11 cellular contexts compared by ENCODE assay signal in the genomic region with DNA sequence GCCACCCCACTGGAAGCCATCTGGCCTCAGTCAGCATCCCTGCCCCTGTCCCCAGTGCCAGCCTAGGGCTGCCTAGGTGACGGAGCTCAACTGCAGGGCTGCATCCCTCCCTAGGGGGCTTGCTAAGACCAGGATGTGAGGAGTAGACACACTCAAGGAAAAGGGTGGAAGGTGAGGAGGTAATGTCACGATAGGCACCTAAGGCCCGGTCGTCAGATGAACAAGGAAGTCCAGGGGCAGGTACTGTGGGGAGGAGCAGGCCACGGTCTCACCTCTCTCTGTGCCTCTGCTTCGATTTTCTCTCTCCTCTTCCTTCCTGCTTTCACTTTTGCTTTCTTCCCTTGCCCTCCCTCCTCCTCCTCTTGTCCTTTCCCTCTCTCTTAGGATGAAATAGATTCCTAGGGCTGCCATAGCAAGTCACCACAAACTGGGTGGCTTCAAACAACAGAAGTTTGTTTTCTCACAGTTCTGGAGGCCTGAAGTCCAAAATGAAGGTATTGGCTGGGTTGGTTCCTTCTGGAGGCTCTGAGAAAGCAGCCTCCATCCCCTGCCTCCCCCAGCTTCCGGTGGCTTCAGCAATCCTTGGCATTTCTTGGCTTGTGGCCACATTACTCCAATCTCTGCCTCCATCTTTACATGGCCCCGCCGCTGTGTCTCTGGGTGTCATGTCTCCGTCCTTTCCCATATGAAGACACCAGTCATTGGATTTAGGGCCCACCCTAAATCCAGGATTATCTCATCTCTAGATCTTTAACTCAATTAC.
DNase-seq lines count a peak whose midpoint lies in the region; ATAC-seq and TF ChIP-seq lines count a peak whose summit lies in the region.
"Had no signal": no experiment of that assay in that cellular context is flagged by ENCODE, and none has a peak within 500 bp of the region (broad histone marks: within the 10 kb centered on the region; RNA-seq: fewer than 3 reads in every experiment).

No MANE protein-coding gene starts in this region.

- H3K4me1 ChIP-seq in ACC112 (ENCODE audit: control insufficient read depth, insufficient read depth, low read length, unreplicated experiment) (no peaks in the 10 kb centered on the region), smooth muscle cell (ENCODE audit: low read depth) (no peaks in the 10 kb centered on the region)

- peak overlapping the region; percentile 78 for H3K27ac Mint-ChIP-seq in T-helper 17 cell

- H3K4me1 Mint-ChIP-seq in T-helper 17 cell = peaks cover 7% of the 10 kb centered on the region

- DNase-seq in T-helper 17 cell (no peak), germinal center (ENCODE audit: low spot score) (peak; percentile 21), smooth muscle cell (lab: John Stamatoyannopoulos, UW; ENCODE audit: unreplicated experiment) (no peak), iPS-NIHi7 (ENCODE audit: extremely low spot score) (no peak), islet precursor cell (no peak)
- DNase-seq: NCI-H1436 treated with DMSO at 0.1 percent for 48 hours, retina, T1000 had no signal

- H3K36me3 Mint-ChIP-seq in T-helper 17 cell (ENCODE audit: low read depth) = no peaks in the 10 kb centered on the region

- H3K4me3 Mint-ChIP-seq in T-helper 17 cell = peak overlapping the region; percentile 80

- no peaks in the 10 kb centered on the region for H4K20me1 ChIP-seq in smooth muscle cell (ENCODE audit: low read depth)

- H3K9me3 ChIP-seq in T-helper 17 cell (ENCODE audit: control insufficient read depth, low read length, poor library complexity, severe bottlenecking) = no peaks in the 10 kb centered on the region
- H3K9me3 ChIP-seq in smooth muscle cell (replicated peaks; ENCODE audit: low read depth) = no peaks in the 10 kb centered on the region

- H2AFZ ChIP-seq in ACC112 (ENCODE audit: low read length, unreplicated experiment) = peak overlapping the region; percentile 44
- no peak overlapping the region for H2AFZ ChIP-seq in smooth muscle cell (ENCODE audit: low read depth)

- H3K9ac ChIP-seq in smooth muscle cell (ENCODE audit: low read depth) = no peak overlapping the region

- H3K27me3 ChIP-seq in ACC112 (ENCODE audit: insufficient read depth, low read length) = no peaks in the 10 kb centered on the region
- H3K27me3 ChIP-seq in smooth muscle cell (ENCODE audit: low read depth) = no peaks in the 10 kb centered on the region

- TF ChIP-seq CTCF in smooth muscle cell (IDR thresholded peaks at IDR 0.05; ENCODE audit: borderline replicate concordance, insufficient read depth, poor library complexity, severe bottlenecking) = no peak

- H3F3A ChIP-seq in smooth muscle cell (ENCODE audit: low read depth) = no peaks in the 10 kb centered on the region

- no peaks in the 10 kb centered on the region for H3K27me3 Mint-ChIP-seq in T-helper 17 cell

- no peak overlapping the region for H3K4me2 ChIP-seq in smooth muscle cell

- H3K79me2 ChIP-seq in ACC112 (ENCODE audit: control insufficient read depth, insufficient read depth, low read length, unreplicated experiment) (no peaks in the 10 kb centered on the region), smooth muscle cell (ENCODE audit: low read depth) (no peaks in the 10 kb centered on the region)

- WGBS in smooth muscle cell (ENCODE audit: low lambda C conversion rate) = 95% methylated on average over 10 of the region's 10 CpGs

- ATAC-seq in GM18867 (IDR thresholded peaks at IDR 0.05; ENCODE audit: unreplicated experiment) (peak; percentile 60), T-helper 17 cell (no peak), GM18502 (IDR thresholded peaks at IDR 0.05; ENCODE audit: poor library complexity, unreplicated experiment) (no peak)

- H3K27ac ChIP-seq in ACC112 (ENCODE audit: low read depth, low read length) (no peak overlapping the region), smooth muscle cell (ENCODE audit: low read depth) (no peak overlapping the region)

- H3K36me3 ChIP-seq in ACC112 (ENCODE audit: insufficient read depth, low read length) = no peaks in the 10 kb centered on the region
- no peaks in the 10 kb centered on the region for H3K36me3 ChIP-seq in smooth muscle cell (ENCODE audit: low read depth)

- H3K4me3 ChIP-seq in ACC112 (ENCODE audit: low read depth, low read length) (peak overlapping the region; percentile 53; the same call in 1 of the 2 replicates), smooth muscle cell (no peak overlapping the region)
